ENCODE assay signal across 8 cellular contexts in the genomic region with DNA sequence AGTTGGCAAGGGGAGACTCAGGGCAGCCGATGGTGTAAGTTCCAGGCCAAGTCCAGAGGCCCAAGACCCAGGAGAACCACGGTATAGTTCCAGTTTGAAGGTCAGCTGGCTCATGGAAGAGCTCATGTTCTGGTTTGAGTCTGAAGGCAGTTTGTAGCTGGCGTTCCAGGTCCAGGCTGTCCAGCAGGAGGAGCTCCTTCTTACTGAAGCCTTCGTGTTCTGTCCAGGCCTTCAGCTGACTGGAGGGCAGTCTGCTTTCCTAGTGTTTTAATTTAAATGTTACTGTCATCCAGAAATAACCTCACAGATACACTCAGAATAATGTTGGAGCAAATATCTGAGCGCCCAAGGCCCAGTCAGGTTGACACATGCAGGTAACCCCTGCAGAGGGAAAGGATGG. TPM values are rescaled to one million over a fixed set of nuclear protein-coding genes. Genes with fewer than 3 reads are reported as not detected.
DNase-seq lines count a peak whose midpoint lies in the region; ATAC-seq lines count a peak whose summit lies in the region.

No MANE protein-coding gene starts in this region.

- DNase-seq in AG08396 (ENCODE audit: low spot score) (peak; percentile 70), HT-29 (ENCODE audit: low spot score) (peak; percentile 69), caudate nucleus (lab: John Stamatoyannopoulos, UW) (peak in 1 of 61 donors; percentile 60), lung microvascular endothelial cell (ENCODE audit: low read depth in 2 of 2) (peak; percentile 81), NCI-H1048 (lab: John Stamatoyannopoulos, UW) (no peak)
- DNase-seq in activated CD4-positive, alpha-beta T cell treated with anti-CD3 and anti-CD28 coated beads for 4 hours, result no peak

- peak overlapping the region; percentile 20 for H3K27ac ChIP-seq in caudate nucleus (ENCODE audit: low read depth, low read length)

- ATAC-seq in GM18858 (IDR thresholded peaks at IDR 0.05; ENCODE audit: unreplicated experiment) (no peak), GM21515 (IDR thresholded peaks at IDR 0.05; ENCODE audit: unreplicated experiment) (no peak)

RNA-seq across cellular contexts. Expression of a gene that starts 4.2 kb away (rescaled TPM):
- total RNA-seq in HT-29 (2014; rRNA removed; shearing (Covaris generic)), result 145 and 200 TPM in 2 replicates
- 73.0 and 94.8 TPM in 2 replicates for total RNA-seq in lung microvascular endothelial cell

RNA-seq across cellular contexts. Expression of a gene that starts 39.9 kb away (rescaled TPM):
- 228 and 253 TPM in 2 replicates for total RNA-seq in HT-29 (2014; rRNA removed; shearing (Covaris generic))
- total RNA-seq in lung microvascular endothelial cell, result 34.2 and 38.3 TPM in 2 replicates

Comparison
In these comparisons a context has a peak if more than half of its experiments do, and no peak if none do; other contexts are left out.
1. DNase-seq: peak in AG08396 (single experiment), HT-29 (single experiment) and lung microvascular endothelial cell (2 of 2); none in NCI-H1048 (single experiment) and activated CD4-positive, alpha-beta T cell treated with anti-CD3 and anti-CD28 coated beads for 4 hours (0 of 2).